In the genomic region with DNA sequence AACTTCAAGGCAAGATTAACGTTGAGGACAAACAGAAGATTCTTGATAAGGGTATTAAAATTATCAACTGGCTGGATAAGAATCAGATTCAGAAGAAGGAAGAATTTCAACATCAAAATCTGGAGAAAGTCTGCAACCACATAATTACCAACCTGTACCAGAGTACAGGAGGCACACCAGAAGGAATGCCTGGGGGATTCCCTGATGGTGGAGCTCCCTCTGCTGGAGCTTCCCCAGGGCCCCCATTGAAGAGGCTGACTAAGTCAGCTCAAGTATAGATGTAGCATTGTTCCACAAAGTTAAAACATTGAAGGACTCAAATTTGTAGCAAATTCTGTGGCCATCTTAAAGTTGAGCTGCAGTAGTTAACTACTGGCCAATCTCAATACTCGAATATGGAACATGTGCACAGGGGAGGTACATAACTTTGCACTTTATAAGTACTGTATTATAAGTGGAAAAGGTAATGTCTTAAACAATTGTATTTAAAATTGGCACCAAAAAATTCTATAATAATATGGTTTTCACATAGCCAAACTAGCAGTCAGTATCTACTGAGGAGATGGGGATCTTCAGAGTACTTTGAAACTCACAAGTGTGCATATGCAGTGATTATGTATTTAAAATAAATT, we compare ENCODE assay signal across 9 cellular contexts.
DNase-seq lines count a peak whose midpoint lies in the region; ATAC-seq and TF ChIP-seq lines count a peak whose summit lies in the region.
"Had no signal": no experiment of that assay in that cellular context is flagged by ENCODE, and none has a peak within 500 bp of the region (broad histone marks: within the 10 kb centered on the region; RNA-seq: fewer than 3 reads in every experiment).

No MANE protein-coding gene starts in this region.

- TF ChIP-seq CTCF in endothelial cell (IDR thresholded peaks at IDR 0.05; ENCODE audit: unreplicated experiment), result no peak

- no peak overlapping the region for H3K27ac Mint-ChIP-seq in endothelial cell (ENCODE audit: unreplicated experiment)
- H3K27ac Mint-ChIP-seq: CD4-positive, CD25-positive, alpha-beta regulatory T cell had no signal

- peaks cover 5% of the 10 kb centered on the region for H3K27me3 Mint-ChIP-seq in endothelial cell (ENCODE audit: unreplicated experiment)

- DNase-seq in SIG-M5 treated with dmso at 0.1 percent for 504 hours (lab: John Stamatoyannopoulos, UW; ENCODE audit: unreplicated experiment) (peak; percentile 12), SIG-M5 (lab: John Stamatoyannopoulos, UW) (no peak), LHCN-M2 (ENCODE audit: low read depth) (peak; percentile 64), endothelial cell (ENCODE audit: low spot score) (peak; percentile 60), pons (ENCODE audit: low spot score) (peak; percentile 28), NCI-H1436 treated with DMSO at 0.1 percent for 48 hours (lab: John Stamatoyannopoulos, UW) (no peak)
- no peak for DNase-seq in activated CD8-positive, alpha-beta memory T cell treated with anti-CD3 and anti-CD28 coated beads, Interleukin-2, amount 50 U/mL, for 48 hours

- H3K4me3 Mint-ChIP-seq in endothelial cell (ENCODE audit: unreplicated experiment), result no peak overlapping the region
- H3K4me3 Mint-ChIP-seq: CD4-positive, CD25-positive, alpha-beta regulatory T cell had no signal

- no peaks in the 10 kb centered on the region for H3K9me3 Mint-ChIP-seq in endothelial cell (ENCODE audit: unreplicated experiment)

- peaks cover 4% of the 10 kb centered on the region for H3K36me3 Mint-ChIP-seq in endothelial cell (ENCODE audit: low read depth, unreplicated experiment)
- H3K36me3 Mint-ChIP-seq: CD4-positive, CD25-positive, alpha-beta regulatory T cell had no signal

- peaks cover 5% of the 10 kb centered on the region for H3K4me1 Mint-ChIP-seq in endothelial cell (ENCODE audit: unreplicated experiment)
- H3K4me1 Mint-ChIP-seq: CD4-positive, CD25-positive, alpha-beta regulatory T cell had no signal

- peak; percentile 85 for ATAC-seq in GM21717 (IDR thresholded peaks at IDR 0.05; ENCODE audit: unreplicated experiment)

Comparison
In these comparisons a context has a peak if more than half of its experiments do, and no peak if none do; other contexts are left out.
1. DNase-seq: peak in SIG-M5 treated with dmso at 0.1 percent for 504 hours (single experiment), LHCN-M2 (single experiment), endothelial cell (single experiment) and pons (single experiment); none in SIG-M5 (single experiment), NCI-H1436 treated with DMSO at 0.1 percent for 48 hours (single experiment) and activated CD8-positive, alpha-beta memory T cell treated with anti-CD3 and anti-CD28 coated beads, Interleukin-2, amount 50 U/mL, for 48 hours (single experiment).